ENCODE assay signal across 15 cellular contexts in genomic region chr10:69704231-69704630, GRCh38.
"Had no signal": no experiment of that assay in that cellular context is flagged by ENCODE, and none has a peak within 500 bp of the region (broad histone marks: within the 10 kb centered on the region; RNA-seq: fewer than 3 reads in every experiment).

No MANE protein-coding gene starts in this region.

- H3K27ac ChIP-seq: colonic mucosa, gastrocnemius medialis, right atrium auricular region, tibial nerve, vagina, WERI-Rb-1 had no signal

- H3K4me1 ChIP-seq: colonic mucosa, gastrocnemius medialis, right atrium auricular region, tibial nerve, vagina had no signal

- DNase-seq: activated CD4-positive, alpha-beta T cell treated with anti-CD3 and anti-CD28 coated beads for 4 hours; activated CD8-positive, alpha-beta memory T cell treated with anti-CD3 and anti-CD28 coated beads, Interleukin-2, amount 50 U/mL, for 4 hours; activated CD8-positive, alpha-beta T cell treated with anti-CD3 and anti-CD28 coated beads for 36 hours; activated gamma-delta T cell treated with Interleukin-2 at 50 U/mL for 16 hours; activated naive CD8-positive, alpha-beta T cell treated with anti-CD3 and anti-CD28 coated beads, Interleukin-2, amount 10 ng/mL, durations not matched to agents 7 days and 5 days; activated T-cell treated with anti-CD3 and anti-CD28 coated beads, Interleukin-2, amount 50 U/mL, for 72 hours; aorta; colonic mucosa; effector CD4-positive, alpha-beta T cell; gastrocnemius medialis; WERI-Rb-1 had no signal

- H3K36me3 ChIP-seq: colonic mucosa, gastrocnemius medialis, right atrium auricular region, tibial nerve, vagina, WERI-Rb-1 had no signal

- ATAC-seq: activated CD8-positive, alpha-beta T cell treated with anti-CD3 and anti-CD28 coated beads for 36 hours; gastrocnemius medialis had no signal

- FAIRE-seq: endothelial cell of umbilical vein had no signal

- H3K27me3 ChIP-seq: colonic mucosa, right atrium auricular region, vagina had no signal

- H3K9me3 ChIP-seq: colonic mucosa, gastrocnemius medialis, vagina had no signal

- H3K4me3 ChIP-seq: colonic mucosa, gastrocnemius medialis, right atrium auricular region, tibial nerve, vagina had no signal
